Comparison of ENCODE assay signal across 9 cellular contexts in genomic region chr3:69236808-69237707, GRCh38.
DNase-seq lines count a peak whose midpoint lies in the region; ATAC-seq and TF ChIP-seq lines count a peak whose summit lies in the region.
"Had no signal": no experiment of that assay in that cellular context is flagged by ENCODE, and none has a peak within 500 bp of the region (broad histone marks: within the 10 kb centered on the region; RNA-seq: fewer than 3 reads in every experiment).

No MANE protein-coding gene starts in this region.

- in situ Hi-C loops in ACHN (cut with HindIII; ENCODE audit: low pct_ligation_motif_present, low pct_unique_long_range_greater_than_20kb, low sequenced_read_pairs) (no loop called here), GM13977 (cut with MboI; ENCODE audit: low pct_unique_long_range_greater_than_20kb, low sequenced_read_pairs, unreplicated experiment) (no loop called here)

- no peak for TF ChIP-seq CTCF in mucosa of descending colon (IDR thresholded peaks at IDR 0.05)
- TF ChIP-seq CTCF in GM13977 (IDR thresholded peaks at IDR 0.05; ENCODE audit: extremely low read depth, insufficient read depth, missing control alignments): no peak

- peak; percentile 97 for ATAC-seq in mucosa of descending colon

- H3K27me3 ChIP-seq in effector memory CD4-positive, alpha-beta T cell (replicated peaks; ENCODE audit: control insufficient read depth, insufficient read depth, low read length, poor library complexity, severe bottlenecking): no peaks in the 10 kb centered on the region
- H3K27me3 ChIP-seq in SJCRH30: no peaks in the 10 kb centered on the region
- H3K27me3 ChIP-seq: thyroid gland had no signal

- no peaks in the 10 kb centered on the region for H3K36me3 ChIP-seq in effector memory CD4-positive, alpha-beta T cell (ENCODE audit: control insufficient read depth, insufficient read depth, low read length)
- H3K36me3 ChIP-seq in mucosa of descending colon (ENCODE audit: low read depth) (no peaks in the 10 kb centered on the region), SJCRH30 (no peaks in the 10 kb centered on the region)
- H3K36me3 ChIP-seq: thyroid gland had no signal

- peak; percentile 31 for DNase-seq in ACHN
- peak; percentile 8 for DNase-seq in MV-4-11 (lab: John Stamatoyannopoulos, UW)
- no peak for DNase-seq in effector memory CD4-positive, alpha-beta T cell
- DNase-seq in mucosa of descending colon: peak in 2 of 3 donors; percentile 56 to 59
- no peak for DNase-seq in ureter (ENCODE audit: low spot score)
- no peak for DNase-seq in GM13977 (ENCODE audit: low spot score)
- no peak for DNase-seq in SJCRH30
- DNase-seq in DMS79 (lab: John Stamatoyannopoulos, UW): no peak
- DNase-seq: thyroid gland had no signal

- H3K4me3 ChIP-seq in effector memory CD4-positive, alpha-beta T cell (ENCODE audit: insufficient read depth, low read depth, low read length, poor library complexity, severe bottlenecking): peak overlapping the region; percentile 24
- H3K4me3 ChIP-seq in mucosa of descending colon (no peak overlapping the region), SJCRH30 (no peak overlapping the region)
- H3K4me3 ChIP-seq: thyroid gland had no signal

- intact Hi-C loops in mucosa of descending colon (cut with DNase I, micrococcal nuclease): no loop called here

- no peaks in the 10 kb centered on the region for H3K4me1 ChIP-seq in effector memory CD4-positive, alpha-beta T cell (ENCODE audit: control insufficient read depth, insufficient read depth, low read length, poor library complexity, severe bottlenecking)
- H3K4me1 ChIP-seq in mucosa of descending colon (ENCODE audit: low read depth) (peaks cover 4% of the 10 kb centered on the region), SJCRH30 (no peaks in the 10 kb centered on the region)

- H3K27ac ChIP-seq in effector memory CD4-positive, alpha-beta T cell (ENCODE audit: insufficient read depth, low read length, poor library complexity, severe bottlenecking): peak overlapping the region; percentile 20
- no peak overlapping the region for H3K27ac ChIP-seq in SJCRH30

- no peaks in the 10 kb centered on the region for H3K9me3 ChIP-seq in effector memory CD4-positive, alpha-beta T cell (ENCODE audit: control insufficient read depth, low read length)
- H3K9me3 ChIP-seq in mucosa of descending colon (no peaks in the 10 kb centered on the region), SJCRH30 (replicated peaks) (no peaks in the 10 kb centered on the region)
- H3K9me3 ChIP-seq: thyroid gland had no signal

Comparison
In these comparisons a context has a peak if more than half of its experiments do, and no peak if none do; other contexts are left out.
1. DNase-seq: peak in ACHN (single experiment), MV-4-11 (single experiment) and mucosa of descending colon (2 of 3); none in effector memory CD4-positive, alpha-beta T cell (0 of 3), ureter (single experiment), GM13977 (single experiment), SJCRH30 (0 of 2) and DMS79 (single experiment).